Comparison of ENCODE assay signal across 19 cellular contexts in genomic region chr1:154753426-154753825, GRCh38.
"Had no signal": no experiment of that assay in that cellular context is flagged by ENCODE, and none has a peak within 500 bp of the region (broad histone marks: within the 10 kb centered on the region; RNA-seq: fewer than 3 reads in every experiment).

No MANE protein-coding gene starts in this region.

- H3K9me3 ChIP-seq: lower lobe of right lung, SJSA1, thoracic aorta, upper lobe of left lung had no signal

- ATAC-seq: foreskin keratinocyte, left colon, lower lobe of right lung had no signal

- H3K36me3 Mint-ChIP-seq: activated CD4-positive, alpha-beta memory T cell treated with anti-CD3 and anti-CD28 coated beads for 36 hours; activated naive CD8-positive, alpha-beta T cell; mesothelial cell of epicardium had no signal

- H3K27ac ChIP-seq: brain microvascular endothelial cell, foreskin keratinocyte, hepatocyte, lower lobe of right lung, SJSA1, thoracic aorta, upper lobe of left lung had no signal

- H3K27me3 Mint-ChIP-seq: activated CD4-positive, alpha-beta memory T cell treated with anti-CD3 and anti-CD28 coated beads for 36 hours; activated naive CD8-positive, alpha-beta T cell had no signal

- H3K4me1 ChIP-seq: foreskin keratinocyte, lower lobe of right lung, SJSA1 had no signal

- H3K27me3 ChIP-seq: brain microvascular endothelial cell, dorsolateral prefrontal cortex, upper lobe of left lung had no signal

- H3K4me3 ChIP-seq: dorsolateral prefrontal cortex, hepatocyte, lower lobe of right lung, SJSA1, thoracic aorta, upper lobe of left lung had no signal

- H3K36me3 ChIP-seq: brain microvascular endothelial cell, lower lobe of right lung, SJSA1, thoracic aorta, upper lobe of left lung had no signal

- H3K4me3 Mint-ChIP-seq: activated CD4-positive, alpha-beta memory T cell treated with anti-CD3 and anti-CD28 coated beads for 36 hours; activated naive CD8-positive, alpha-beta T cell; activated T-helper 1 cell treated with anti-CD3 and anti-CD28 coated beads, Interleukin-12 subunit alpha, Interleukin-12 subunit beta, Interleukin-2, Interleukin-4 antibody, amounts not matched to agents 30 ng/mL and 10 ng/mL and 1 ng/mL, durations not matched to agents 14 hours and 24 hours and 36 hours; endodermal cell; mesothelial cell of epicardium; nephron progenitor cell; T-helper 1 cell treated with Interleukin-12 subunit alpha and Interleukin-12 subunit beta and Interleukin-4 antibody, amounts not matched to agents 30 μg/mL and 1 μg/mL, for 36 hours had no signal

- H3K27ac Mint-ChIP-seq: activated CD4-positive, alpha-beta memory T cell treated with anti-CD3 and anti-CD28 coated beads for 36 hours; activated T-helper 1 cell treated with anti-CD3 and anti-CD28 coated beads, Interleukin-12 subunit alpha, Interleukin-12 subunit beta, Interleukin-2, Interleukin-4 antibody, amounts not matched to agents 30 ng/mL and 10 ng/mL and 1 ng/mL, durations not matched to agents 14 hours and 24 hours and 36 hours; endodermal cell; mesothelial cell of epicardium; nephron progenitor cell; progenitor cell of endocrine pancreas; T-helper 1 cell treated with Interleukin-12 subunit alpha and Interleukin-12 subunit beta and Interleukin-4 antibody, amounts not matched to agents 30 μg/mL and 1 μg/mL, for 36 hours had no signal

- H3K9me3 Mint-ChIP-seq: activated CD4-positive, alpha-beta memory T cell treated with anti-CD3 and anti-CD28 coated beads for 36 hours; endodermal cell; mesothelial cell of epicardium; T-helper 1 cell treated with Interleukin-12 subunit alpha and Interleukin-12 subunit beta and Interleukin-4 antibody, amounts not matched to agents 30 μg/mL and 1 μg/mL, for 36 hours had no signal

- DNase-seq: activated CD4-positive, alpha-beta memory T cell treated with anti-CD3 and anti-CD28 coated beads for 36 hours; brain microvascular endothelial cell; central memory CD4-positive, alpha-beta T cell; endodermal cell; foreskin keratinocyte; left colon; lower lobe of right lung; nephron progenitor cell; stimulated activated CD4-positive, alpha-beta T cell treated with anti-CD3 and anti-CD28 coated beads, Interleukin-2, amount 100 ng/mL, for 24 hours; upper lobe of left lung had no signal
